13 cellular contexts compared by ENCODE assay signal in the genomic region with DNA sequence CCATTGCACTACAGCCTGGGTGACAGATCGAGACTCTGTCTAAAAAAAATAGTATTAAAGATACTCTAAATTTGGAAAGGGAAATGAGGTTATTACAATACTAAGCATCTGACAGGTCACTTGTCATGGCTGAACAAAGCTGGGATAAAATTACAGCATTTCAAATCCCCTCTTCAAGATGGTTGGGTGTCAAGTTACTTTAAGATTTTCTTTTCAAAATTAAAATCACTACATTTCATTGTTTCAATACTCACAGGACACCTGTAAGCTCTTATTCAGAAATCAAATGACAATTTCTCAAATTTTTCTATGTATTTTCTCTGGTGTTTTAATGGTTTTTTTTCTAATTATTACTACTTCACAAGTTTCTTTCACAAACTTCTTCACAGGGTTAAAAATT. TPM values are rescaled to one million over a fixed set of nuclear protein-coding genes. Genes with fewer than 3 reads are reported as not detected.
DNase-seq lines count a peak whose midpoint lies in the region; ATAC-seq and TF ChIP-seq lines count a peak whose summit lies in the region.
"Had no signal": no experiment of that assay in that cellular context is flagged by ENCODE, and none has a peak within 500 bp of the region (broad histone marks: within the 10 kb centered on the region; RNA-seq: fewer than 3 reads in every experiment).

No MANE protein-coding gene starts in this region.

- no peak overlapping the region for H3K4me3 ChIP-seq in CD4-positive, CD25-positive, alpha-beta regulatory T cell (ENCODE audit: low read depth, low read length)
- 0 out of 2 replicates have a peak overlapping the region, but pooled peaks have one; percentile 85 for H3K4me3 ChIP-seq in HUES64 (ENCODE audit: low read length)
- H3K4me3 ChIP-seq: ovary had no signal

- H3K27ac Mint-ChIP-seq in CD4-positive, CD25-positive, alpha-beta regulatory T cell, result no peak overlapping the region
- H3K27ac Mint-ChIP-seq in activated CD8-positive, alpha-beta T cell treated with anti-CD3 and anti-CD28 coated beads for 36 hours, result peak overlapping the region; percentile 80
- H3K27ac Mint-ChIP-seq in mesothelial cell of epicardium (peak overlapping the region; percentile 85), type B pancreatic cell (no peak overlapping the region)
- H3K27ac Mint-ChIP-seq: activated CD4-positive, alpha-beta T cell treated with anti-CD3 and anti-CD28 coated beads, Interleukin-2, amount 10 ng/mL, durations not matched to agents 7 days and 5 days had no signal

- peak overlapping the region in 1 of 4 donors; percentile 3 for H3K4me3 Mint-ChIP-seq in CD4-positive, CD25-positive, alpha-beta regulatory T cell
- H3K4me3 Mint-ChIP-seq in activated CD8-positive, alpha-beta T cell treated with anti-CD3 and anti-CD28 coated beads for 36 hours, result peak overlapping the region; percentile 98
- no peak overlapping the region for H3K4me3 Mint-ChIP-seq in mesothelial cell of epicardium
- H3K4me3 Mint-ChIP-seq in type B pancreatic cell, result no peak overlapping the region

- intact Hi-C loops in activated CD8-positive, alpha-beta T cell treated with anti-CD3 and anti-CD28 coated beads for 36 hours (cut with micrococcal nuclease), result no loop called here

- H3K27me3 Mint-ChIP-seq in CD4-positive, CD25-positive, alpha-beta regulatory T cell, result no peaks in the 10 kb centered on the region
- H3K27me3 Mint-ChIP-seq in activated CD8-positive, alpha-beta T cell treated with anti-CD3 and anti-CD28 coated beads for 36 hours, result no peaks in the 10 kb centered on the region
- H3K27me3 Mint-ChIP-seq in mesothelial cell of epicardium (ENCODE audit: low read depth), result no peaks in the 10 kb centered on the region
- no peaks in the 10 kb centered on the region for H3K27me3 Mint-ChIP-seq in type B pancreatic cell
- H3K27me3 Mint-ChIP-seq: activated CD4-positive, alpha-beta T cell treated with anti-CD3 and anti-CD28 coated beads, Interleukin-2, amount 10 ng/mL, durations not matched to agents 7 days and 5 days had no signal

- no CpG with 5 or more reads among the region's 1 CpG for WGBS in HUES64

- H3K9me3 Mint-ChIP-seq in CD4-positive, CD25-positive, alpha-beta regulatory T cell, result no peaks in the 10 kb centered on the region
- no peaks in the 10 kb centered on the region for H3K9me3 Mint-ChIP-seq in activated CD8-positive, alpha-beta T cell treated with anti-CD3 and anti-CD28 coated beads for 36 hours
- no peaks in the 10 kb centered on the region for H3K9me3 Mint-ChIP-seq in mesothelial cell of epicardium
- no peaks in the 10 kb centered on the region for H3K9me3 Mint-ChIP-seq in type B pancreatic cell
- H3K9me3 Mint-ChIP-seq: activated CD4-positive, alpha-beta T cell treated with anti-CD3 and anti-CD28 coated beads, Interleukin-2, amount 10 ng/mL, durations not matched to agents 7 days and 5 days had no signal

- peak overlapping the region; percentile 93 for H3K27ac ChIP-seq in CD4-positive, CD25-positive, alpha-beta regulatory T cell (ENCODE audit: insufficient read depth, low read length, poor library complexity, severe bottlenecking)
- H3K27ac ChIP-seq in HUES64 (ENCODE audit: low read depth, low read length), result no peak overlapping the region
- H3K27ac ChIP-seq: ovary had no signal

- POLR2A ChIA-PET in activated CD8-positive, alpha-beta T cell treated with anti-CD3 and anti-CD28 coated beads for 36 hours (lab: Charles Lee), result interaction anchor here (1.0 to 1.6 kb wide), 5 partner anchors 12 to 74 kb away, joined by 3 to 7 read pairs (median 4); partner anchors contain the start of gene MED17

- H3K9ac ChIP-seq in HUES64 (ENCODE audit: low read depth, low read length), result no peak overlapping the region

- H3K36me3 Mint-ChIP-seq in CD4-positive, CD25-positive, alpha-beta regulatory T cell, result peaks cover 70% of the 10 kb centered on the region
- H3K36me3 Mint-ChIP-seq in activated CD8-positive, alpha-beta T cell treated with anti-CD3 and anti-CD28 coated beads for 36 hours (ENCODE audit: low read depth), result peaks cover 89% of the 10 kb centered on the region
- H3K36me3 Mint-ChIP-seq in mesothelial cell of epicardium (peaks cover 33% of the 10 kb centered on the region), type B pancreatic cell (peaks cover 65% of the 10 kb centered on the region)

- no peak for DNase-seq in CD4-positive, CD25-positive, alpha-beta regulatory T cell
- DNase-seq in activated CD8-positive, alpha-beta T cell treated with anti-CD3 and anti-CD28 coated beads for 36 hours, result no peak
- DNase-seq in mesothelial cell of epicardium (ENCODE audit: low spot score in 2 of 2, unreplicated experiment in 2 of 2), result no peak
- no peak for DNase-seq in type B pancreatic cell (ENCODE audit: extremely low spot score, unreplicated experiment)
- DNase-seq in ecto neural progenitor cell (ENCODE audit: low spot score), result no peak
- DNase-seq in effector CD8-positive, alpha-beta T cell (lab: John Stamatoyannopoulos, UW), result no peak
- no peak for DNase-seq in NCI-H524 (lab: John Stamatoyannopoulos, UW)
- DNase-seq: activated CD4-positive, alpha-beta T cell treated with anti-CD3 and anti-CD28 coated beads, Interleukin-2, amount 10 ng/mL, durations not matched to agents 7 days and 5 days; amniotic stem cell; NCI-H1436 treated with DMSO at 0.1 percent for 48 hours; NCI-H774; ovary had no signal

- H3K36me3 ChIP-seq in CD4-positive, CD25-positive, alpha-beta regulatory T cell (ENCODE audit: control insufficient read depth, insufficient read depth, low read length), result peaks cover 80% of the 10 kb centered on the region
- peaks cover 100% of the 10 kb centered on the region for H3K36me3 ChIP-seq in HUES64 (ENCODE audit: insufficient read depth, low read length)
- H3K36me3 ChIP-seq: ovary had no signal

- TF ChIP-seq CTCF in activated CD8-positive, alpha-beta T cell treated with anti-CD3 and anti-CD28 coated beads for 36 hours (IDR thresholded peaks at IDR 0.05), result no peak
- TF ChIP-seq CTCF in mesothelial cell of epicardium (IDR thresholded peaks at IDR 0.05; ENCODE audit: unreplicated experiment) (no peak), type B pancreatic cell (conservative IDR thresholded peaks at IDR 0.05) (no peak)

- H3K4me1 Mint-ChIP-seq in CD4-positive, CD25-positive, alpha-beta regulatory T cell, result peaks cover 65 to 83% (median 76%) of the 10 kb centered on the region in 4 donors
- peaks cover 56% of the 10 kb centered on the region for H3K4me1 Mint-ChIP-seq in activated CD8-positive, alpha-beta T cell treated with anti-CD3 and anti-CD28 coated beads for 36 hours (ENCODE audit: low read depth)
- peaks cover 46% of the 10 kb centered on the region for H3K4me1 Mint-ChIP-seq in mesothelial cell of epicardium
- H3K4me1 Mint-ChIP-seq in type B pancreatic cell (ENCODE audit: unreplicated experiment), result peaks cover 37% of the 10 kb centered on the region

- no peaks in the 10 kb centered on the region for H3K27me3 ChIP-seq in CD4-positive, CD25-positive, alpha-beta regulatory T cell (ENCODE audit: control insufficient read depth, insufficient read depth, low read length)
- no peaks in the 10 kb centered on the region for H3K27me3 ChIP-seq in HUES64 (ENCODE audit: insufficient read depth, low read length)
- H3K27me3 ChIP-seq: ovary had no signal

- ATAC-seq in CD4-positive, CD25-positive, alpha-beta regulatory T cell (ENCODE audit: low read depth in 2 of 2), result no peak
- ATAC-seq in activated CD8-positive, alpha-beta T cell treated with anti-CD3 and anti-CD28 coated beads for 36 hours, result no peak

- no peaks in the 10 kb centered on the region for H3K9me3 ChIP-seq in CD4-positive, CD25-positive, alpha-beta regulatory T cell (ENCODE audit: control insufficient read depth in 2 of 2, low read length in 2 of 2)
- H3K9me3 ChIP-seq in HUES64 (ENCODE audit: insufficient read depth, low read depth, low read length), result no peaks in the 10 kb centered on the region
- H3K9me3 ChIP-seq: ovary had no signal

- peaks cover 54% of the 10 kb centered on the region for H3K4me1 ChIP-seq in CD4-positive, CD25-positive, alpha-beta regulatory T cell (ENCODE audit: control insufficient read depth, insufficient read depth, low read length, poor library complexity, severe bottlenecking)
- peaks cover 30% of the 10 kb centered on the region for H3K4me1 ChIP-seq in HUES64 (ENCODE audit: insufficient read depth, low read length)

- CTCF ChIA-PET in activated CD8-positive, alpha-beta T cell treated with anti-CD3 and anti-CD28 coated beads for 36 hours (lab: Charles Lee), result no interaction called here

RNA-seq across cellular contexts. Expression of gene TAF1D, which starts 5.7 kb away (rescaled TPM):
- 162 TPM for total RNA-seq in CD4-positive, CD25-positive, alpha-beta regulatory T cell
- 10 to 100 TPM; 18.2 to 22.7 (median 19.4) TPM for polyA plus RNA-seq in CD4-positive, CD25-positive, alpha-beta regulatory T cell
- 227 TPM for polyA plus RNA-seq in HUES64 (2013, experiment 1 of 2)
- 223 TPM for polyA plus RNA-seq in HUES64 (2013, experiment 2 of 2)
- 100 to 1,000 TPM; 334 to 344 TPM for total RNA-seq in activated CD8-positive, alpha-beta T cell treated with anti-CD3 and anti-CD28 coated beads for 36 hours
- total RNA-seq in mesothelial cell of epicardium (155 to 166 TPM (median 155 TPM) in 3 replicates), type B pancreatic cell (ENCODE audit: low replicate concordance) (126 and 143 TPM in 2 replicates)

RNA-seq across cellular contexts. Expression of gene C11orf54, which starts 5.8 kb away (rescaled TPM):
- total RNA-seq in CD4-positive, CD25-positive, alpha-beta regulatory T cell, result 15.3 TPM
- 10 to 100 TPM; 19.5 to 23.2 (median 21.8) TPM for polyA plus RNA-seq in CD4-positive, CD25-positive, alpha-beta regulatory T cell
- 20.7 TPM for polyA plus RNA-seq in HUES64 (2013, experiment 1 of 2)
- polyA plus RNA-seq in HUES64 (2013, experiment 2 of 2), result 21.1 TPM
- 10 to 100 TPM; 17.0 to 18.9 TPM for total RNA-seq in activated CD8-positive, alpha-beta T cell treated with anti-CD3 and anti-CD28 coated beads for 36 hours
- 29.0 to 37.7 TPM (median 34.5 TPM) in 3 replicates for total RNA-seq in mesothelial cell of epicardium
- total RNA-seq in type B pancreatic cell (ENCODE audit: low replicate concordance), result 25.6 and 29.9 TPM in 2 replicates

RNA-seq across cellular contexts. Expression of gene MED17, which starts 48.5 kb away (rescaled TPM):
- 63.8 TPM for total RNA-seq in CD4-positive, CD25-positive, alpha-beta regulatory T cell
- polyA plus RNA-seq in CD4-positive, CD25-positive, alpha-beta regulatory T cell, result 10 to 100 TPM; 17.7 to 35.8 (median 22.4) TPM
- 26.9 TPM for polyA plus RNA-seq in HUES64 (2013, experiment 1 of 2)
- polyA plus RNA-seq in HUES64 (2013, experiment 2 of 2), result 24.9 TPM
- total RNA-seq in activated CD8-positive, alpha-beta T cell treated with anti-CD3 and anti-CD28 coated beads for 36 hours, result 10 to 100 TPM; 30.1 to 31.3 TPM
- total RNA-seq in mesothelial cell of epicardium (54.0 to 58.4 TPM (median 55.5 TPM) in 3 replicates), type B pancreatic cell (ENCODE audit: low replicate concordance) (49.8 and 53.3 TPM in 2 replicates)

Comparison
In these comparisons a context has a peak if more than half of its experiments do, and no peak if none do; other contexts are left out.
1. H3K27ac Mint-ChIP-seq: peak in activated CD8-positive, alpha-beta T cell treated with anti-CD3 and anti-CD28 coated beads for 36 hours (single experiment) and mesothelial cell of epicardium (single experiment); none in CD4-positive, CD25-positive, alpha-beta regulatory T cell (0 of 3) and type B pancreatic cell (single experiment).